Comparison of ENCODE assay signal across 13 cellular contexts in the genomic region with DNA sequence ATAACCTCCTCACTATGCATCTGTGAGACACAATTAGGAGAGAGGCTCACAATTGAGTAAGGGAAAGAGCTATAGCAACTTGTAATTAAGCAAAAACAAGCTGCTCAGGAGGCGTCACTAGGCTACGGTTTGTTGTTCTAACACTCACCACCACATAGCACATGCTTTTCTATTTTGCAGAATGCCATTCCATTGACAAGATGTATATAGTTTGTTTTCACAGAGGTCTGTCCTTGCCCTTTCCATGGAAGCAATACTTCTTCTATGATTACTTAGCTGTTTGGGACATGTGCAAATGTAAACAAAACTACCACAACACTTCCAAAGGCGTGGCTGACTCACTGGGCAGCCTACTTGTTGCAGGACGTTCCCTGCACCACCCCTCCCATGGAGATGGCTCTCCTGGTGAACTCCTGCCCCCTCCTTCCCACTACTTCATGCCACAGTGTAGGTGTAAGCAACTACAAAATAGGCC. TPM values are rescaled to one million over a fixed set of nuclear protein-coding genes. Genes with fewer than 3 reads are reported as not detected.
A peak's percentile ranks its signal among the peaks of the same experiment; 100 is the strongest.
DNase-seq lines count a peak whose midpoint lies in the region; ATAC-seq lines count a peak whose summit lies in the region.
"Had no signal": no experiment of that assay in that cellular context is flagged by ENCODE, and none has a peak within 500 bp of the region (broad histone marks: within the 10 kb centered on the region; RNA-seq: fewer than 3 reads in every experiment).

No MANE protein-coding gene starts in this region.

- peak overlapping the region in 1 of 2 experiments; percentile 82 for H3K18ac ChIP-seq in mesenchymal stem cell (ENCODE audit: low read depth in 1 of 2, low read length in 2 of 2)

- ATAC-seq in GM19035 (IDR thresholded peaks at IDR 0.05; ENCODE audit: unreplicated experiment) (no peak), HG02798 (IDR thresholded peaks at IDR 0.05; ENCODE audit: poor library complexity, unreplicated experiment) (no peak), GM21825 (IDR thresholded peaks at IDR 0.05; ENCODE audit: unreplicated experiment) (no peak)
- ATAC-seq: WTC11 had no signal

- H2BK15ac ChIP-seq in mesenchymal stem cell (ENCODE audit: low read depth, poor library complexity, severe bottlenecking): no peak overlapping the region

- H3K9me3 ChIP-seq in mesenchymal stem cell (ENCODE audit: control insufficient read depth, low read length): no peaks in the 10 kb centered on the region
- H3K9me3 ChIP-seq: Caco-2, esophagus muscularis mucosa, upper lobe of left lung had no signal

- H3K4me3 ChIP-seq in mesenchymal stem cell (ENCODE audit: insufficient read depth in 1 of 2, low read depth in 1 of 2, low read length in 2 of 2): no peak overlapping the region
- H3K4me3 ChIP-seq: esophagus muscularis mucosa, upper lobe of left lung had no signal

- H4K91ac ChIP-seq in mesenchymal stem cell (ENCODE audit: low read length): no peak overlapping the region

- no peak overlapping the region for H2BK5ac ChIP-seq in mesenchymal stem cell (ENCODE audit: low read depth, low read length, poor library complexity, severe bottlenecking)

- H3K4ac ChIP-seq in mesenchymal stem cell (ENCODE audit: low read depth in 1 of 2, low read length in 2 of 2): no peak overlapping the region

- H3K9ac ChIP-seq in mesenchymal stem cell (ENCODE audit: low read length): peak overlapping the region; percentile 56

- no peak overlapping the region for H2BK120ac ChIP-seq in mesenchymal stem cell (ENCODE audit: low read depth, low read length)

- no peak overlapping the region for H2AFZ ChIP-seq in mesenchymal stem cell (ENCODE audit: low read depth, low read length)

- H3K4me2 ChIP-seq in mesenchymal stem cell (ENCODE audit: low read length, poor library complexity, severe bottlenecking): no peak overlapping the region

- no peak overlapping the region for H3K23ac ChIP-seq in mesenchymal stem cell (ENCODE audit: low read length in 2 of 2)

- H3K14ac ChIP-seq in mesenchymal stem cell (ENCODE audit: low read length in 2 of 2): no peak overlapping the region

- peak; percentile 47 for DNase-seq in COR-L47 (lab: John Stamatoyannopoulos, UW)
- peak; percentile 40 for DNase-seq in NCI-H1436 (lab: John Stamatoyannopoulos, UW)
- DNase-seq in dedifferentiated amniotic fluid mesenchymal stem cell (ENCODE audit: extremely low spot score): peak; percentile 97
- DNase-seq in mesenchymal stem cell: peak; percentile 100
- DNase-seq in NCI-H524 (lab: John Stamatoyannopoulos, UW): no peak
- DNase-seq: Caco-2, naive B cell, upper lobe of left lung had no signal

- H3K27me3 ChIP-seq in mesenchymal stem cell (ENCODE audit: control insufficient read depth in 1 of 2, insufficient read depth in 1 of 2, low read length in 2 of 2): no peaks in the 10 kb centered on the region
- H3K27me3 ChIP-seq: esophagus muscularis mucosa, upper lobe of left lung had no signal

- H3K4me1 ChIP-seq in mesenchymal stem cell (ENCODE audit: control insufficient read depth, insufficient read depth, low read depth, low read length): peaks cover 5% of the 10 kb centered on the region
- H3K4me1 ChIP-seq: Caco-2, esophagus muscularis mucosa, upper lobe of left lung had no signal

- H2AK5ac ChIP-seq in mesenchymal stem cell (ENCODE audit: low read length, severe bottlenecking): no peak overlapping the region

- peak overlapping the region; percentile 65 for H4K8ac ChIP-seq in mesenchymal stem cell (ENCODE audit: low read length)

- H3K79me1 ChIP-seq in mesenchymal stem cell (replicated peaks; ENCODE audit: low read length, poor library complexity, severe bottlenecking): no peaks in the 10 kb centered on the region

- WGBS in mesenchymal stem cell: 1% methylated on average over 2 of the region's 4 CpGs

- peaks cover 0 to 4% of the 10 kb centered on the region in 2 experiments for H3K36me3 ChIP-seq in mesenchymal stem cell (ENCODE audit: control insufficient read depth in 1 of 2, insufficient read depth in 2 of 2, low read depth in 1 of 2, low read length in 2 of 2)
- H3K36me3 ChIP-seq: esophagus muscularis mucosa, upper lobe of left lung had no signal

- peak overlapping the region; percentile 60 for H3K27ac ChIP-seq in mesenchymal stem cell (ENCODE audit: low read length, poor library complexity, severe bottlenecking)
- H3K27ac ChIP-seq: esophagus muscularis mucosa, upper lobe of left lung had no signal

- H2BK12ac ChIP-seq in mesenchymal stem cell (ENCODE audit: low read length in 2 of 2): peak overlapping the region in 1 of 2 experiments; percentile 70

RNA-seq across cellular contexts. Expression of a gene that starts 33.9 kb away (rescaled TPM):
- polyA plus RNA-seq in mesenchymal stem cell (2013, experiment 1 of 2): 0.37 TPM
- polyA plus RNA-seq in mesenchymal stem cell (2013, experiment 2 of 2): 0.45 TPM

Comparison
In these comparisons a context has a peak if more than half of its experiments do, and no peak if none do; other contexts are left out.
1. DNase-seq: peak in COR-L47 (single experiment), NCI-H1436 (single experiment), dedifferentiated amniotic fluid mesenchymal stem cell (single experiment) and mesenchymal stem cell (single experiment); none in NCI-H524 (0 of 2).